ENCODE assay signal across 8 cellular contexts in genomic region chr2:24360963-24361330, GRCh38. TPM values are rescaled to one million over a fixed set of nuclear protein-coding genes. Genes with fewer than 3 reads are reported as not detected.
DNase-seq lines count a peak whose midpoint lies in the region; ATAC-seq and TF ChIP-seq lines count a peak whose summit lies in the region.

No MANE protein-coding gene starts in this region.

- TF ChIP-seq CTCF in GM12875 (IDR thresholded peaks at IDR 0.05; ENCODE audit: borderline replicate concordance, insufficient read depth, low read depth, low read length) (no peak), foreskin fibroblast (IDR thresholded peaks at IDR 0.05; ENCODE audit: low read depth, low read length) (no peak), gastrocnemius medialis (IDR thresholded peaks at IDR 0.05 in 4 of 5, conservative IDR thresholded peaks at IDR 0.05 in 1 of 5) (no peak)

- ATAC-seq in gastrocnemius medialis (no peak), HG03432 (IDR thresholded peaks at IDR 0.05; ENCODE audit: unreplicated experiment) (no peak), HG03521 (IDR thresholded peaks at IDR 0.05; ENCODE audit: unreplicated experiment) (no peak), left lobe of liver (no peak)

- intact Hi-C loops in gastrocnemius medialis (cut with DNase I; ENCODE audit: low total_unique reads): no loop called here

- no peaks in the 10 kb centered on the region for H3K27me3 ChIP-seq in gastrocnemius medialis

- H3K4me3 ChIP-seq in GM12875 (ENCODE audit: low read depth, low read length) (peak overlapping the region; percentile 87), foreskin fibroblast (ENCODE audit: low read depth in 1 of 2, low read length in 2 of 2) (peak overlapping the region; percentile 75 to 91), gastrocnemius medialis (peak overlapping the region; percentile 71 to 99 (median 78))

- in situ Hi-C loops in gastrocnemius medialis (cut with MboI; ENCODE audit: low sequenced_read_pairs in 4 of 4): no loop called here

- TF ChIP-seq POLR2A in gastrocnemius medialis (IDR thresholded peaks at IDR 0.05): no peak

- H3K27ac ChIP-seq in gastrocnemius medialis: peak overlapping the region; percentile 89 to 99 (median 94)

- no peaks in the 10 kb centered on the region for H3K36me3 ChIP-seq in gastrocnemius medialis

- DNase-seq in T-helper 9 cell (peak; percentile 5), foreskin fibroblast (no peak), gastrocnemius medialis (peak in 1 of 2 donors; percentile 5), GM19240 (ENCODE audit: insufficient read length, low spot score) (no peak), left lobe of liver (ENCODE audit: low spot score) (no peak)

- H3K9me3 ChIP-seq in gastrocnemius medialis: no peaks in the 10 kb centered on the region

- H3K4me1 ChIP-seq in gastrocnemius medialis: peaks cover 23 to 26% of the 10 kb centered on the region in 2 donors

RNA-seq across cellular contexts. Expression of gene ITSN2, which starts 0.6 kb away (rescaled TPM):
- total RNA-seq in gastrocnemius medialis (10 to 100 TPM; 33.9 to 66.7 (median 42.4) TPM), left lobe of liver (21.7 TPM)
